In genomic region chr5:143713331-143714032, GRCh38 we compare ENCODE assay signal across 26 cellular contexts.
DNase-seq lines count a peak whose midpoint lies in the region; ATAC-seq and TF ChIP-seq lines count a peak whose summit lies in the region.
"Had no signal": no experiment of that assay in that cellular context is flagged by ENCODE, and none has a peak within 500 bp of the region (broad histone marks: within the 10 kb centered on the region; RNA-seq: fewer than 3 reads in every experiment).

No MANE protein-coding gene starts in this region.

- DNase-seq in GM03348 (ENCODE audit: low spot score) (peak; percentile 57), adipocyte (ENCODE audit: low read depth) (peak; percentile 85), fibroblast of villous mesenchyme (ENCODE audit: low read depth) (peak; percentile 38), superior temporal gyrus (ENCODE audit: extremely low spot score) (peak; percentile 22), foreskin keratinocyte (no peak), HK-2 (ENCODE audit: unreplicated experiment) (no peak)
- DNase-seq: activated CD4-positive, alpha-beta memory T cell treated with anti-CD3 and anti-CD28 coated beads for 36 hours; activated gamma-delta T cell treated with Interleukin-2 at 50 U/mL for 16 hours; adrenal gland; BE2C; caudate nucleus; DMS79 treated with DMSO at 0.1 percent for 48 hours; erythroblast; head of caudate nucleus; NCI-H146; NCI-H2171 treated with DMSO at 0.1 percent for 48 hours; NCI-H748 treated with DMSO at 0.1 percent for 48 hours; SHP77; stimulated activated CD4-positive, alpha-beta T cell treated with anti-CD3 and anti-CD28 coated beads, Interleukin-4, amount 100 ng/mL, for 1 hour; stimulated activated naive CD8-positive, alpha-beta T cell treated with anti-CD3 and anti-CD28 coated beads, Interleukin-15, Interleukin-2, amounts not matched to agents 100 U/mL and 50 U/mL, for 24 hours; T-helper 2 cell had no signal

- H3K4me1 ChIP-seq in adipocyte (ENCODE audit: control insufficient read depth, insufficient read depth, low read length) (peaks cover 36% of the 10 kb centered on the region), foreskin keratinocyte (peaks cover 6% of the 10 kb centered on the region)
- H3K4me1 ChIP-seq: adrenal gland, BE2C, prostate gland had no signal

- H3K27ac ChIP-seq in foreskin keratinocyte, result no peak overlapping the region
- H3K27ac ChIP-seq: adrenal gland, HL-60, prostate gland, tibial nerve had no signal

- H3K9ac ChIP-seq in adipocyte (ENCODE audit: low read length), result no peak overlapping the region

- no peak for ATAC-seq in foreskin keratinocyte
- ATAC-seq in activated CD4-positive, CD25-positive, alpha-beta regulatory T cell treated with anti-CD3 and anti-CD28 coated beads, Interleukin-2, amount 50 U/mL, for 24 hours, result no peak
- ATAC-seq: stimulated activated naive CD8-positive, alpha-beta T cell treated with anti-CD3 and anti-CD28 coated beads, Interleukin-15, Interleukin-2, amounts not matched to agents 100 U/mL and 50 U/mL, for 24 hours had no signal

- H3K36me3 ChIP-seq in adipocyte (ENCODE audit: control insufficient read depth, insufficient read depth, low read length, severe bottlenecking), result no peaks in the 10 kb centered on the region
- H3K36me3 ChIP-seq: adrenal gland, BE2C, prostate gland, tibial nerve had no signal

- TF ChIP-seq CTCF in fibroblast of villous mesenchyme (IDR thresholded peaks at IDR 0.05; ENCODE audit: insufficient read depth, low read depth, low read length) (no peak), foreskin keratinocyte (conservative IDR thresholded peaks at IDR 0.05) (no peak)

- H3K4me3 ChIP-seq in adipocyte (ENCODE audit: low read length) (no peak overlapping the region), fibroblast of villous mesenchyme (ENCODE audit: low read depth, low read length) (no peak overlapping the region)
- H3K4me3 ChIP-seq: adrenal gland, prostate gland, smooth muscle cell, tibial nerve had no signal

- H3K27me3 ChIP-seq in adipocyte (replicated peaks; ENCODE audit: control insufficient read depth, insufficient read depth, low read length) (no peaks in the 10 kb centered on the region), foreskin keratinocyte (no peaks in the 10 kb centered on the region)
- H3K27me3 ChIP-seq: adrenal gland, BE2C, tibial nerve had no signal

- no peaks in the 10 kb centered on the region for H3K9me3 ChIP-seq in adipocyte (ENCODE audit: control insufficient read depth, low read length)
- H3K9me3 ChIP-seq: adrenal gland, BE2C, prostate gland, tibial nerve had no signal

Comparison
In these comparisons a context has a peak if more than half of its experiments do, and no peak if none do; other contexts are left out.
1. DNase-seq: peak in GM03348 (single experiment), adipocyte (single experiment), fibroblast of villous mesenchyme (single experiment) and superior temporal gyrus (single experiment); none in foreskin keratinocyte (0 of 2) and HK-2 (single experiment).